Comparison of ENCODE assay signal across 13 cellular contexts in genomic region chr5:68883441-68883840, GRCh38.
"Had no signal": no experiment of that assay in that cellular context is flagged by ENCODE, and none has a peak within 500 bp of the region (broad histone marks: within the 10 kb centered on the region; RNA-seq: fewer than 3 reads in every experiment).

No MANE protein-coding gene starts in this region.

- H3K4me1 Mint-ChIP-seq: activated B cell treated with CpG ODN at 0.5 μM for 24 hours had no signal

- H3K36me3 Mint-ChIP-seq: memory B cell; natural killer cell treated with Interleukin-12 subunit alpha and Interleukin-12 subunit beta and Interleukin-15 and Interleukin-18, amount 100 ng/mL, for 72 hours; type B pancreatic cell had no signal

- H3K9me3 Mint-ChIP-seq: stimulated activated naive CD8-positive, alpha-beta T cell treated with anti-CD3 and anti-CD28 coated beads, Interleukin-15, amount 100 ng/mL, for 72 hours had no signal

- ATAC-seq: left ventricle myocardium superior; natural killer cell treated with Interleukin-12 subunit alpha and Interleukin-12 subunit beta and Interleukin-15 and Interleukin-18, amount 100 ng/mL, for 72 hours; sciatic nerve; SK-N-SH treated with all-trans-retinoic acid at 6 μM for 48 hours; stimulated activated naive CD8-positive, alpha-beta T cell treated with anti-CD3 and anti-CD28 coated beads, Interleukin-15, amount 100 ng/mL, for 72 hours had no signal

- H3K27ac Mint-ChIP-seq: activated B cell treated with CpG ODN at 0.5 μM for 24 hours; activated CD8-positive, alpha-beta T cell treated with anti-CD3 and anti-CD28 coated beads, Interleukin-2, amount 10 ng/mL, durations not matched to agents 7 days and 5 days; memory B cell; natural killer cell treated with Interleukin-12 subunit alpha and Interleukin-12 subunit beta and Interleukin-15 and Interleukin-18, amount 100 ng/mL, for 72 hours had no signal

- FAIRE-seq: endometrium had no signal

- H3K27me3 Mint-ChIP-seq: stimulated activated naive CD8-positive, alpha-beta T cell treated with anti-CD3 and anti-CD28 coated beads, Interleukin-15, amount 100 ng/mL, for 72 hours had no signal

- H3K4me3 Mint-ChIP-seq: activated B cell treated with CpG ODN at 0.5 μM for 24 hours; activated CD8-positive, alpha-beta T cell treated with anti-CD3 and anti-CD28 coated beads, Interleukin-2, amount 10 ng/mL, durations not matched to agents 7 days and 5 days; memory B cell; natural killer cell treated with Interleukin-12 subunit alpha and Interleukin-12 subunit beta and Interleukin-15 and Interleukin-18, amount 100 ng/mL, for 72 hours; stimulated activated naive CD8-positive, alpha-beta T cell treated with anti-CD3 and anti-CD28 coated beads, Interleukin-15, amount 100 ng/mL, for 72 hours; type B pancreatic cell had no signal

- DNase-seq: activated B cell treated with CpG ODN at 0.5 μM for 24 hours; activated CD4-positive, alpha-beta T cell treated with anti-CD3 and anti-CD28 coated beads for 48 hours; activated naive CD4-positive, alpha-beta T cell; dorsolateral prefrontal cortex; left ventricle myocardium superior; stimulated activated naive CD8-positive, alpha-beta T cell treated with anti-CD3 and anti-CD28 coated beads, Interleukin-15, amount 100 ng/mL, for 72 hours had no signal
